In the genomic region with DNA sequence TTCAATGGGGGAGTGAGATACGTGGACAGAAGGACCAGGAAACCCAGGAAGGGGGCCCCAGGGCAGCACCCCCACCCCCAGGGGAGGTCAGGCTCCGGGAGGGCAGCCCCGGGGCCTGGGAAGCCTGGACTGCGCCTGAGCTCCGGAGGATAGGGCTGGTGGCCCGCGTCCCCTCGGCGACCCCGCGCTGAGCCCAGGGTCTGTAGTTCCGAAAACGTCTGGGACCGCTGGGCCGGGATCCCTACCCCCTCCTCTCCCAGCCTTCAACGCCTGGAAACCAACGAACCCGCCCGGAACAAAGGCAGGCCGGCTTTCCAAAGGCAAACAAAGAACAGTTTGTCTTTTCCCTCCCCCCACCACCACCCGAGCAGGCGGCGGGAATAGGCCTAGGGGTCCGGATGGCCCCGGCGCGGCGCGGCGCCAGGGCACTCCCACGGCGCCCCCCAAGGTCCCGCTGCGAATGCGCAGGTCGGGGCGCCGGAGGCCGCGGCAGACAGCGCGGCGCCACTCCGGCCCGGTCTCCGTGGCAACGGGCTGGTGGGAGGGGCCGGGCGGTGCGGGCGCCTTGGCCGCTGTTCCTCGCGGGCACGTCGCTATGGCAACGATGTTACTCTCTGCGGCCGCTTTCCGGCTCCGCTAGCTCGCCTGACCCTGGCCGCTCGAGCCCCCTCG, we compare ENCODE assay signal across 1 cellular context.
TF ChIP-seq lines count a peak whose summit lies in the region.

No MANE protein-coding gene starts in this region.

TF ChIP-seq in SK-N-SH treated with all-trans-retinoic acid at 6 μM for 48 hours, 23 proteins besides CTCF, POLR2A, EP300 and RAD21 (continued from another document):
- TF ChIP-seq ISL1 (CRISPR knock-in tag; IDR thresholded peaks at IDR 0.05) (peak; percentile 5; the same call in 1 of the 2 replicates), ESRRG (CRISPR knock-in tag; IDR thresholded peaks at IDR 0.05) (no peak), TCF4 (CRISPR knock-in tag; IDR thresholded peaks at IDR 0.05; ENCODE audit: borderline replicate concordance) (no peak), ZFP30 (CRISPR knock-in tag; IDR thresholded peaks at IDR 0.05) (no peak), ZNF565 (CRISPR knock-in tag; conservative IDR thresholded peaks at IDR 0.05; ENCODE audit: low read depth) (no peak), ZFP3 (CRISPR knock-in tag; IDR thresholded peaks at IDR 0.05) (peak; percentile 80)
- TF ChIP-seq, protein P1, sequence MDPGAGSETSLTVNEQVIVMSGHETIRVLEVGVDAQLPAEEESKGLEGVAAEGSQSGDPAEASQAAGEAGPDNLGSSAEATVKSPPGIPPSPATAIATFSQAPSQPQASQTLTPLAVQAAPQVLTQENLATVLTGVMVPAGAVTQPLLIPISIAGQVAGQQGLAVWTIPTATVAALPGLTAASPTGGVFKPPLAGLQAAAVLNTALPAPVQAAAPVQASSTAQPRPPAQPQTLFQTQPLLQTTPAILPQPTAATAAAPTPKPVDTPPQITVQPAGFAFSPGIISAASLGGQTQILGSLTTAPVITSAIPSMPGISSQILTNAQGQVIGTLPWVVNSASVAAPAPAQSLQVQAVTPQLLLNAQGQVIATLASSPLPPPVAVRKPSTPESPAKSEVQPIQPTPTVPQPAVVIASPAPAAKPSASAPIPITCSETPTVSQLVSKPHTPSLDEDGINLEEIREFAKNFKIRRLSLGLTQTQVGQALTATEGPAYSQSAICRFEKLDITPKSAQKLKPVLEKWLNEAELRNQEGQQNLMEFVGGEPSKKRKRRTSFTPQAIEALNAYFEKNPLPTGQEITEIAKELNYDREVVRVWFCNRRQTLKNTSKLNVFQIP (CRISPR knock-in tag; IDR thresholded peaks at IDR 0.05; ENCODE audit: borderline replicate concordance, low read depth) = no peak
